In the genomic region with DNA sequence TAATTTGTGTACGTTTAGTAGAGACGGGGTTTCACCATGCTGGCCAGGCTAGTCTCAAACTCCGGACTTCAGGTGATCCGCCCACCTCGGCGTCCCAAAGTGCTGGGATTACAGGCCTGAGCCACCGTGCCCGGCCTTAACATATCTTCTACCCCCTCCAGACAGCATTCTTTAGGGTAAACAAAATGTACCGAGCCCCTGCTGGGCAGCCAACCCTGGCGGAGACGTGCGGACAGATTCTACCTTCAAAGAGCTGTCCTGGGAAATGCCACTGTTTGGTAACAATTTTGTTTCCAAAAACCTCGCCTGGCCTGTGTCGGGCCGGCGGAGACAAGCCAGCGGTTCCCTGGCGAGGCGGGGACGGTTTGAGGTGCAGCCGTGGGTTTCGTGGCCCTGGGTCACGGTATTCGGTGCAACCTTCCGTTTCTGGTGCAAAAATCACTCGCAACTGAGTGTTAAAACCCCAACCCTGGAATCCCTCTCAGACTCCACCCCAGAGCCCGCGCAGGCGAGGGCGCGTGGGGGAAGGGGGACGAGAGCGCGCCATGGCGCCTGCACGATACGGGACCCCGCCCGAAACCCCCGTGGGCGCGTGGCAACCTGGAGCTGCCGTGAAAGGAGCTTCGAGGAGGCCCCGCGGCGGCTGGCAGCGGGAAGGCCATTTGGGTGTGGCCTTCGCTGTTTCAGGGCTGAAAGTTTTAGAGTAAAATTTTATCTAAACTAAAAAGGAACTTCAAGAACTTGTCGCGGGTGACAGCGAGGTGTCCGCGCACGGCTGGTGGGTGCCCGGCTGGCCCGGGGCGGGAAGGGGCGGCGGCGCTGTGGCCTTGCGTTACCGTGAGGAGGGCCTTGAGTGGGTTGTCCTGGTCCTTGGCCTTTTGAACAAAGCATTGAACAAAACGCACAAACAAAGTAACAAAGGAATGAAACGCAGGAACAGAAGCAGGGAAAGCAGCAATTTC, we compare ENCODE assay signal across 23 cellular contexts. TPM values are rescaled to one million over a fixed set of nuclear protein-coding genes. Genes with fewer than 3 reads are reported as not detected.
DNase-seq lines count a peak whose midpoint lies in the region; ATAC-seq and TF ChIP-seq lines count a peak whose summit lies in the region.
"Had no signal": no experiment of that assay in that cellular context is flagged by ENCODE, and none has a peak within 500 bp of the region (broad histone marks: within the 10 kb centered on the region; RNA-seq: fewer than 3 reads in every experiment).

No MANE protein-coding gene starts in this region.

- no peaks in the 10 kb centered on the region for H3K27me3 ChIP-seq in CD8-positive, alpha-beta memory T cell (ENCODE audit: insufficient read depth, low read length, poor library complexity, severe bottlenecking)
- H3K27me3 ChIP-seq in NT2/D1 (ENCODE audit: insufficient read depth, insufficient read length): peaks cover 5% of the 10 kb centered on the region
- peaks cover 7 to 37% of the 10 kb centered on the region in 2 donors for H3K27me3 ChIP-seq in left lung

- peaks cover 7% of the 10 kb centered on the region for H3K4me1 ChIP-seq in CD8-positive, alpha-beta memory T cell (ENCODE audit: insufficient read depth, low read length)
- peaks cover 9% of the 10 kb centered on the region for H3K4me1 ChIP-seq in NT2/D1 (ENCODE audit: insufficient read depth, insufficient read length)
- peaks cover 0 to 10% of the 10 kb centered on the region in 2 donors for H3K4me1 ChIP-seq in left lung

- H3K4me3 ChIP-seq in CD8-positive, alpha-beta memory T cell (ENCODE audit: low read length): no peak overlapping the region
- no peak overlapping the region for H3K4me3 ChIP-seq in NT2/D1 (ENCODE audit: insufficient read length, low read depth)
- no peak overlapping the region for H3K4me3 ChIP-seq in left lung

- H3K27ac Mint-ChIP-seq in CD8-positive, alpha-beta memory T cell: no peak overlapping the region
- no peak overlapping the region for H3K27ac Mint-ChIP-seq in stimulated activated effector memory CD8-positive, alpha-beta T cell treated with anti-CD3 and anti-CD28 coated beads, Interleukin-12 subunit alpha, Interleukin-12 subunit beta, amount 100 ng/mL, for 72 hours
- H3K27ac Mint-ChIP-seq: activated CD4-positive, alpha-beta memory T cell treated with anti-CD3 and anti-CD28 coated beads for 36 hours; activated T-helper 1 cell treated with anti-CD3 and anti-CD28 coated beads, Interleukin-12 subunit alpha, Interleukin-12 subunit beta, Interleukin-2, Interleukin-4 antibody, amounts not matched to agents 30 ng/mL and 10 ng/mL and 1 ng/mL, durations not matched to agents 14 hours and 24 hours and 36 hours; H9; progenitor cell of endocrine pancreas; T-helper 2 cell treated with Interferon-gamma antibody and Interleukin-4, amounts not matched to agents 5 μg/mL and 100 μg/mL, for 36 hours; type B pancreatic cell had no signal

- POLR2A ChIA-PET in CD8-positive, alpha-beta memory T cell (lab: Charles Lee): interaction anchor here (0.7 to 2.5 kb wide), 3 partner anchors 17 to 225 kb away, joined by 3 to 17 read pairs (median 11); partner anchors contain the start of gene MRFAP1

- H3K4me1 Mint-ChIP-seq in CD8-positive, alpha-beta memory T cell: peaks cover 6 to 13% (median 7%) of the 10 kb centered on the region in 3 donors
- H3K4me1 Mint-ChIP-seq in stimulated activated effector memory CD8-positive, alpha-beta T cell treated with anti-CD3 and anti-CD28 coated beads, Interleukin-12 subunit alpha, Interleukin-12 subunit beta, amount 100 ng/mL, for 72 hours: no peaks in the 10 kb centered on the region

- H3K27me3 Mint-ChIP-seq in CD8-positive, alpha-beta memory T cell: peaks cover under 1 to 6% of the 10 kb centered on the region in 2 donors
- H3K27me3 Mint-ChIP-seq: activated CD4-positive, alpha-beta memory T cell treated with anti-CD3 and anti-CD28 coated beads for 36 hours had no signal

- no peaks in the 10 kb centered on the region for H3K36me3 Mint-ChIP-seq in CD8-positive, alpha-beta memory T cell
- no peaks in the 10 kb centered on the region for H3K36me3 Mint-ChIP-seq in stimulated activated effector memory CD8-positive, alpha-beta T cell treated with anti-CD3 and anti-CD28 coated beads, Interleukin-12 subunit alpha, Interleukin-12 subunit beta, amount 100 ng/mL, for 72 hours
- H3K36me3 Mint-ChIP-seq: activated CD4-positive, alpha-beta memory T cell treated with anti-CD3 and anti-CD28 coated beads for 36 hours; type B pancreatic cell had no signal

- intact Hi-C loops in left lung (cut with DNase I): no loop called here

- peak overlapping the region in 4 of 7 donors; percentile 24 to 79 (median 66) for H3K4me3 Mint-ChIP-seq in CD8-positive, alpha-beta memory T cell
- peak overlapping the region; percentile 64 for H3K4me3 Mint-ChIP-seq in stimulated activated effector memory CD8-positive, alpha-beta T cell treated with anti-CD3 and anti-CD28 coated beads, Interleukin-12 subunit alpha, Interleukin-12 subunit beta, amount 100 ng/mL, for 72 hours
- H3K4me3 Mint-ChIP-seq: type B pancreatic cell had no signal

- no peaks in the 10 kb centered on the region for H3K9me3 ChIP-seq in CD8-positive, alpha-beta memory T cell (ENCODE audit: low read length)
- no peaks in the 10 kb centered on the region for H3K9me3 ChIP-seq in NT2/D1 (ENCODE audit: insufficient read depth, low read length)
- no peaks in the 10 kb centered on the region for H3K9me3 ChIP-seq in left lung

- peaks cover 0 to 2% (median 0%) of the 10 kb centered on the region in 5 donors for H3K9me3 Mint-ChIP-seq in CD8-positive, alpha-beta memory T cell
- H3K9me3 Mint-ChIP-seq in stimulated activated effector memory CD8-positive, alpha-beta T cell treated with anti-CD3 and anti-CD28 coated beads, Interleukin-12 subunit alpha, Interleukin-12 subunit beta, amount 100 ng/mL, for 72 hours: no peaks in the 10 kb centered on the region
- H3K9me3 Mint-ChIP-seq: type B pancreatic cell had no signal

- H3K9ac ChIP-seq in NT2/D1 (ENCODE audit: insufficient read length, low read depth): peak overlapping the region; percentile 44

- no peak for TF ChIP-seq CTCF in left lung (IDR thresholded peaks at IDR 0.05)

- CTCF ChIA-PET in CD8-positive, alpha-beta memory T cell (lab: Charles Lee): interaction anchor here (0.8 to 2.2 kb wide), 4 partner anchors 16 to 202 kb away, joined by 3 to 5 read pairs (median 5); partner anchors contain the start of gene MRFAP1L1

- ATAC-seq in left lung: no peak
- no peak for ATAC-seq in stimulated activated effector memory CD8-positive, alpha-beta T cell treated with anti-CD3 and anti-CD28 coated beads, Interleukin-12 subunit alpha, Interleukin-12 subunit beta, amount 100 ng/mL, for 72 hours

- DNase-seq in CD8-positive, alpha-beta memory T cell: no peak
- DNase-seq in NT2/D1 (ENCODE audit: low read depth, low spot score): no peak
- DNase-seq in left lung: peak; percentile 26 to 70
- DNase-seq in stimulated activated effector memory CD8-positive, alpha-beta T cell treated with anti-CD3 and anti-CD28 coated beads, Interleukin-12 subunit alpha, Interleukin-12 subunit beta, amount 100 ng/mL, for 72 hours (ENCODE audit: low spot score in 2 of 2): no peak
- no peak for DNase-seq in stimulated activated CD4-positive, alpha-beta T cell treated with anti-CD3 and anti-CD28 coated beads, Interleukin-4, amount 100 ng/mL, for 1 hour
- DNase-seq in stimulated activated CD4-positive, alpha-beta T cell treated with anti-CD3 and anti-CD28 coated beads, Interleukin-2, amount 100 ng/mL, for 48 hours: no peak
- DNase-seq in GOT3 (lab: John Stamatoyannopoulos, UW): no peak
- DNase-seq: activated CD4-positive, alpha-beta memory T cell treated with anti-CD3 and anti-CD28 coated beads for 36 hours; activated CD4-positive, alpha-beta T cell treated with anti-CD3 and anti-CD28 coated beads for 1 hour; cortex of kidney; effector memory CD4-positive, alpha-beta T cell; H9; NCI-H446; NCI-H774; stimulated activated CD4-positive, alpha-beta T cell treated with anti-CD3 and anti-CD28 coated beads, Interleukin-12 subunit alpha, Interleukin-12 subunit beta, amount 100 ng/mL, for 4 hours; stimulated activated CD4-positive, alpha-beta T cell treated with anti-CD3 and anti-CD28 coated beads, Interleukin-4, amount 100 ng/mL, for 24 hours had no signal

- H3K27ac ChIP-seq in CD8-positive, alpha-beta memory T cell (ENCODE audit: low read depth, low read length): no peak overlapping the region
- no peak overlapping the region for H3K27ac ChIP-seq in left lung
- H3K27ac ChIP-seq: C4-2B had no signal

- H3K36me3 ChIP-seq in CD8-positive, alpha-beta memory T cell (ENCODE audit: insufficient read depth, low read length): no peaks in the 10 kb centered on the region
- H3K36me3 ChIP-seq in NT2/D1 (ENCODE audit: insufficient read depth, insufficient read length, low read length) (no peaks in the 10 kb centered on the region), left lung (no peaks in the 10 kb centered on the region)

RNA-seq across cellular contexts. Expression of gene MRFAP1, which starts 17.0 kb away (rescaled TPM):
- 100 to 1,000 TPM; 122 to 126 TPM for total RNA-seq in CD8-positive, alpha-beta memory T cell
- polyA plus RNA-seq in CD8-positive, alpha-beta memory T cell: 175 TPM
- 100 to 1,000 TPM; 256 to 273 TPM for total RNA-seq in left lung

RNA-seq across cellular contexts. Expression of gene S100P, which starts 36.2 kb away (rescaled TPM):
- 1 to 10 TPM; 1.0 to 1.2 TPM for total RNA-seq in CD8-positive, alpha-beta memory T cell
- 1.7 TPM for polyA plus RNA-seq in CD8-positive, alpha-beta memory T cell
- total RNA-seq in left lung: 10 to 100 TPM in 1 of 2 donors, 1 to 10 TPM in 1; 5.9 to 85.0 TPM
- total RNA-seq: glomerular endothelial cell, H9 had no signal
- polyA plus RNA-seq: IgD-negative memory B cell had no signal

RNA-seq across cellular contexts. Expression of gene MRFAP1L1, which starts 52.1 kb away (rescaled TPM):
- total RNA-seq in CD8-positive, alpha-beta memory T cell: 10 to 100 TPM; 54.9 to 55.9 TPM
- 142 TPM for polyA plus RNA-seq in CD8-positive, alpha-beta memory T cell
- total RNA-seq in left lung: 10 to 100 TPM; 43.3 to 46.2 TPM

RNA-seq across cellular contexts. Expression of gene BLOC1S4, which starts 58.5 kb away (rescaled TPM):
- 10 to 100 TPM; 21.5 to 22.9 TPM for total RNA-seq in CD8-positive, alpha-beta memory T cell
- 96.7 TPM for polyA plus RNA-seq in CD8-positive, alpha-beta memory T cell
- total RNA-seq in left lung: 10 to 100 TPM; 10.8 to 11.1 TPM

Comparison
In these comparisons a context has a peak if more than half of its experiments do, and no peak if none do; other contexts are left out.
1. DNase-seq: peak in left lung (2 of 2); none in CD8-positive, alpha-beta memory T cell (0 of 5), NT2/D1 (single experiment), stimulated activated effector memory CD8-positive, alpha-beta T cell treated with anti-CD3 and anti-CD28 coated beads, Interleukin-12 subunit alpha, Interleukin-12 subunit beta, amount 100 ng/mL, for 72 hours (0 of 2), stimulated activated CD4-positive, alpha-beta T cell treated with anti-CD3 and anti-CD28 coated beads, Interleukin-4, amount 100 ng/mL, for 1 hour (single experiment), stimulated activated CD4-positive, alpha-beta T cell treated with anti-CD3 and anti-CD28 coated beads, Interleukin-2, amount 100 ng/mL, for 48 hours (0 of 2) and GOT3 (single experiment).